8 cellular contexts compared by ENCODE assay signal in genomic region chr1:93180723-93181613, GRCh38. TPM values are rescaled to one million over a fixed set of nuclear protein-coding genes. Genes with fewer than 3 reads are reported as not detected.
DNase-seq lines count a peak whose midpoint lies in the region; ATAC-seq and TF ChIP-seq lines count a peak whose summit lies in the region.

CCDC18 (plus strand) TSS chr1:93180724; CDS start chr1:93183362, 2,638 bp downstream.

- peak; percentile 69 for DNase-seq in M059J (ENCODE audit: low read depth)
- DNase-seq in activated CD4-positive, alpha-beta T cell treated with anti-CD3 and anti-CD28 coated beads for 4 hours: peak; percentile 61 to 74
- peak; percentile 86 to 87 for DNase-seq in erythroblast (lab: John Stamatoyannopoulos, UW)
- no peak for DNase-seq in Ammon's horn (ENCODE audit: low spot score)

- H2AFZ ChIP-seq in parathyroid adenoma: peak within 1 kb of the TSS; percentile 98

- peaks cover 6% of the 10 kb centered on the region for H3K79me2 ChIP-seq in parathyroid adenoma

- H3K4me3 ChIP-seq in parathyroid adenoma (ENCODE audit: low read depth, low read length): peak within 1 kb of the TSS; percentile 93

- H3K9me3 ChIP-seq in ES-I3 (ENCODE audit: control insufficient read depth, insufficient read depth, low read length): no peaks in the 10 kb centered on the region
- no peaks in the 10 kb centered on the region for H3K9me3 ChIP-seq in parathyroid adenoma (ENCODE audit: control insufficient read depth, low read length)

- peak within 1 kb of the TSS; percentile 94 for H3K27ac ChIP-seq in parathyroid adenoma

- TF ChIP-seq POLR2A in erythroblast (IDR thresholded peaks at IDR 0.05; ENCODE audit: low read length): peak; percentile 72

- H3K4me2 ChIP-seq in parathyroid adenoma (ENCODE audit: low read length): peak within 1 kb of the TSS; percentile 99

- H3K4me1 ChIP-seq in ES-I3 (ENCODE audit: insufficient read depth, low read length): no peaks in the 10 kb centered on the region
- no peaks in the 10 kb centered on the region for H3K4me1 ChIP-seq in parathyroid adenoma

- peak; percentile 14 for ATAC-seq in GM21529 (IDR thresholded peaks at IDR 0.05; ENCODE audit: unreplicated experiment)
- ATAC-seq in GM21825 (IDR thresholded peaks at IDR 0.05; ENCODE audit: unreplicated experiment): no peak

- TF ChIP-seq CTCF in parathyroid adenoma (IDR thresholded peaks at IDR 0.05): no peak

- H3K9ac ChIP-seq in ES-I3 (ENCODE audit: low read depth, low read length): peak within 1 kb of the TSS; percentile 63
- H3K9ac ChIP-seq in parathyroid adenoma: no peak within 1 kb of the TSS

- no peaks in the 10 kb centered on the region for H3K27me3 ChIP-seq in parathyroid adenoma (ENCODE audit: control insufficient read depth, insufficient read depth, low read length)

- H3K36me3 ChIP-seq in ES-I3 (ENCODE audit: insufficient read depth, low read length) (no peaks in the 10 kb centered on the region), parathyroid adenoma (ENCODE audit: control insufficient read depth, insufficient read depth, low read length) (no peaks in the 10 kb centered on the region)

RNA-seq across cellular contexts. Expression of gene CCDC18, which starts in this region (rescaled TPM):
- total RNA-seq in M059J (2014; rRNA removed; shearing (Covaris generic)): 9.0 and 14.2 TPM in 2 replicates
